ENCODE assay signal across 9 cellular contexts in the genomic region with DNA sequence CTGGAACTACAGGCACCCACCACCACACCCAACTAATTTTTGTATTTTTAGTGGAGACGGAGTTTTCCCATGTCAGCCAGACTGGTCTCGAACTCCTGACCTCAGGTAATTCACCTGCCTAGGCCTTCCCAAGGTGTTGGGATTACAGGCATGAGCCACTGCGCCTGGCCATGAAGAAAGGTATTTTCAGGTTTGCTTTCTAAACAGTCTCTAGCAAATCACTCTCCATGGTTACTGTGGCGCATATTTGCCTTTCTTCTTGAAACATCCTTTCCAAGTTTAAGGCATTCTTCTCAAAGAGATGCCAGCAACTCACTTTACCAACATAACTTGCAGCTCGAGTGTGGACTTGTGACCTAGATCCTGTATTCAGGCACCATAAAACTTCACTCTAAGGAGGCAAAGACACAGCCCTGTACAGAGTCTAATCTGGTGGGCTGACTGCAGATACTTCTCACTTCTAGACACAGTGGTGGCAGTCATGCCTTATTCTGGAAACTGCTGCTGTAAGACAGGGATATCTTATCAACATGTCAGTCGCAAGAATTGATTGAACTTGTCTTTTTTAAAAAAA.
"Had no signal": no experiment of that assay in that cellular context is flagged by ENCODE, and none has a peak within 500 bp of the region (broad histone marks: within the 10 kb centered on the region; RNA-seq: fewer than 3 reads in every experiment).

No MANE protein-coding gene starts in this region.

- H3K27ac ChIP-seq: GM23248, HL-60 had no signal

- H3K4me3 ChIP-seq: GM23248, HAP-1 had no signal

- H3K9me3 ChIP-seq: HAP-1 had no signal

- H3K4me1 ChIP-seq: HAP-1 had no signal

- H3K36me3 ChIP-seq: HAP-1 had no signal

- DNase-seq: GM23248, GOT3, H7, HFFc6, KBM-7 had no signal

- ATAC-seq: HCT116, HepG2 had no signal
